In the genomic region with DNA sequence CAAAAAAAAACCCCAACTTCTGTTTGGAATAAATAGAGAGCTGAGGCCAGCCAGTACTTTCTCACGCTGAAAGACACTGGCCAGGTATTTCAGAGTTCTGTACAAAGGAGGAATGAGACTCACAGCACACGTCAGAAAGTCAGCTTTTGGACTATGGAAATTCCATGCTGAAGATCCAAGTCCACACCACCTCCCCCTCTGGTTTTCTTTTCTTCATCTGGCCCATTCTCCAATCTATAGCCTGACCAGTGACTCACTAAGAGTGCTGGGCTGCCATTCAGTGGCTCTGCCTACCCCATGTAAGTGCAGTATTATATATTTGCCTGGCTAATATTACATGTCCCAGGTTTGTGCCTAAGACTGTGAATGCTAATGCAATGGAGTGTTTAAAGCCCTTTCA, we compare ENCODE assay signal across 16 cellular contexts. TPM values are rescaled to one million over a fixed set of nuclear protein-coding genes. Genes with fewer than 3 reads are reported as not detected.
DNase-seq lines count a peak whose midpoint lies in the region; ATAC-seq, FAIRE-seq and TF ChIP-seq lines count a peak whose summit lies in the region.
"Had no signal": no experiment of that assay in that cellular context is flagged by ENCODE, and none has a peak within 500 bp of the region (broad histone marks: within the 10 kb centered on the region; RNA-seq: fewer than 3 reads in every experiment).

No MANE protein-coding gene starts in this region.

- H3K4me3 ChIP-seq in HepG2 (replicated peaks in 1 of 3; ENCODE audit: insufficient read depth in 1 of 3, low read depth in 2 of 3, low read length in 3 of 3) (no peak overlapping the region), right lobe of liver (no peak overlapping the region), gastroesophageal sphincter (no peak overlapping the region), osteoblast (ENCODE audit: insufficient read depth, low read length) (no peak overlapping the region), transverse colon (no peak overlapping the region)
- H3K4me3 ChIP-seq: BLaER1 treated with 17β-estradiol and CSF1 and Interleukin-3, amounts not matched to agents 10 nM and 100 nM; GM23338 had no signal

- TF ChIP-seq CTCF in HepG2 (CRISPR knock-in tag; IDR thresholded peaks at IDR 0.05), result no peak
- TF ChIP-seq CTCF in right lobe of liver (IDR thresholded peaks at IDR 0.05), result no peak
- no peak for TF ChIP-seq CTCF in gastroesophageal sphincter (IDR thresholded peaks at IDR 0.05)
- no peak for TF ChIP-seq CTCF in osteoblast (IDR thresholded peaks at IDR 0.05; ENCODE audit: extremely low read depth, low read depth, low read length)
- TF ChIP-seq CTCF in transverse colon (IDR thresholded peaks at IDR 0.05), result no peak

- in situ Hi-C loops in HepG2 (cut with HindIII; ENCODE audit: extremely low pct_ligation_motif_present, low pct_unique_long_range_greater_than_20kb), result no loop called here
- in situ Hi-C loops in transverse colon (cut with MboI; ENCODE audit: low pct_ligation_motif_present in 1 of 4, low pct_unique_long_range_greater_than_20kb in 1 of 4, low sequenced_read_pairs in 3 of 4), result no loop called here

- H4K20me1 ChIP-seq in HepG2 (ENCODE audit: insufficient read depth, low read length) (no peaks in the 10 kb centered on the region), osteoblast (ENCODE audit: insufficient read depth, low read length) (no peaks in the 10 kb centered on the region)
- H4K20me1 ChIP-seq: BLaER1 treated with 17β-estradiol and CSF1 and Interleukin-3, amounts not matched to agents 10 nM and 100 nM had no signal

- DNase-seq in HepG2 (ENCODE audit: low spot score) (no peak), right lobe of liver (no peak), osteoblast (ENCODE audit: insufficient read length, low spot score, missing footprints) (peak; percentile 83), transverse colon (no peak), activated T-cell treated with anti-CD3 and anti-CD28 coated beads for 4 hours (no peak)
- DNase-seq: ACHN; Calu3; CD4-positive, CD25-positive, alpha-beta regulatory T cell; DMS 273 treated with DMSO at 0.1 percent for 48 hours; H7; IMR-90 had no signal

- no peaks in the 10 kb centered on the region for H3K4me1 ChIP-seq in HepG2 (ENCODE audit: insufficient read depth, low read length)
- no peaks in the 10 kb centered on the region for H3K4me1 ChIP-seq in right lobe of liver
- peaks cover 17 to 95% (median 29%) of the 10 kb centered on the region in 3 donors for H3K4me1 ChIP-seq in gastroesophageal sphincter
- H3K4me1 ChIP-seq in osteoblast (ENCODE audit: insufficient read depth, low read length), result peaks cover 8% of the 10 kb centered on the region
- H3K4me1 ChIP-seq in transverse colon, result peaks cover 0 to 24% (median 16%) of the 10 kb centered on the region in 4 donors

- no peak for FAIRE-seq in HepG2 (lab: Jason Lieb, UNC)

- no TSS peak for BruUV-seq in HepG2 (replicated peaks; lab: Mats Ljungman, UMichigan)

- CTCF ChIA-PET in HepG2 (lab: Yijun Ruan, JAX; ENCODE audit: low intra/inter-chr PET ratio, low total read pairs), result no interaction called here

- H3K79me2 ChIP-seq in HepG2 (ENCODE audit: insufficient read depth, low read length), result no peaks in the 10 kb centered on the region
- H3K79me2 ChIP-seq in osteoblast (ENCODE audit: insufficient read depth, low read length), result no peaks in the 10 kb centered on the region

- H2AFZ ChIP-seq in HepG2 (ENCODE audit: low read length), result no peak overlapping the region
- H2AFZ ChIP-seq in osteoblast (ENCODE audit: low read length), result no peak overlapping the region
- H2AFZ ChIP-seq: GM23338 had no signal

- ATAC-seq in HepG2 (peak; percentile 44; the same call in 2 of the 3 replicates), right lobe of liver (no peak), gastroesophageal sphincter (no peak), HG03378 (IDR thresholded peaks at IDR 0.05; ENCODE audit: unreplicated experiment) (no peak)
- ATAC-seq: GM23338 had no signal

- TF ChIP-seq POLR2A in HepG2 (IDR thresholded peaks at IDR 0.05; ENCODE audit: insufficient read depth in 1 of 2, low read depth in 2 of 2, low read length in 2 of 2) (no peak), right lobe of liver (IDR thresholded peaks at IDR 0.05) (no peak), gastroesophageal sphincter (IDR thresholded peaks at IDR 0.05) (no peak), transverse colon (IDR thresholded peaks at IDR 0.05) (no peak)

- H3K27ac ChIP-seq in HepG2 (ENCODE audit: extremely low read length, insufficient read depth, low read length) (no peak overlapping the region), right lobe of liver (no peak overlapping the region), gastroesophageal sphincter (peak overlapping the region in 3 of 4 donors; percentile 17 to 97 (median 30)), osteoblast (ENCODE audit: low read depth, low read length) (no peak overlapping the region), transverse colon (peak overlapping the region in 1 of 4 donors; percentile 4)
- H3K27ac ChIP-seq: BLaER1 treated with 17β-estradiol and CSF1 and Interleukin-3, amounts not matched to agents 10 nM and 100 nM; HL-60 had no signal

- WGBS in HepG2 (ENCODE audit: low lambda C conversion rate), result 9% methylated on average over 2 of the region's 2 CpGs
- 62% methylated on average over 2 of the region's 2 CpGs for WGBS in right lobe of liver (ENCODE audit: insufficient coverage, low coverage, low lambda C conversion rate, missing lambda C conversion rate)
- WGBS in gastroesophageal sphincter (ENCODE audit: low coverage in 1 of 2), 2 donors, result 83% methylated on average over 1 to 2 of the region's 2 CpGs
- WGBS in transverse colon (ENCODE audit: low coverage in 1 of 2), 2 donors, result 69 to 71% methylated on average over 2 of the region's 2 CpGs

- TF ChIP-seq EP300 in HepG2 (IDR thresholded peaks at IDR 0.05; ENCODE audit: low read depth in 2 of 2, low read length in 2 of 2) (no peak), HepG2 (CRISPR knock-in tag; IDR thresholded peaks at IDR 0.05; ENCODE audit: borderline replicate concordance) (no peak), gastroesophageal sphincter (IDR thresholded peaks at IDR 0.05) (no peak), transverse colon (IDR thresholded peaks at IDR 0.05; ENCODE audit: low read depth) (no peak)

- H3K9me3 ChIP-seq in HepG2 (ENCODE audit: low read length), result no peaks in the 10 kb centered on the region
- H3K9me3 ChIP-seq in right lobe of liver, result no peaks in the 10 kb centered on the region
- no peaks in the 10 kb centered on the region for H3K9me3 ChIP-seq in gastroesophageal sphincter
- no peaks in the 10 kb centered on the region for H3K9me3 ChIP-seq in osteoblast (ENCODE audit: low read depth, low read length)
- H3K9me3 ChIP-seq in transverse colon, result no peaks in the 10 kb centered on the region
- H3K9me3 ChIP-seq: BLaER1 treated with 17β-estradiol and CSF1 and Interleukin-3, amounts not matched to agents 10 nM and 100 nM had no signal

- H3K36me3 ChIP-seq in HepG2 (replicated peaks in 1 of 2; ENCODE audit: control insufficient read depth in 1 of 2, insufficient read depth in 2 of 2, low read length in 2 of 2), result no peaks in the 10 kb centered on the region
- H3K36me3 ChIP-seq in right lobe of liver, result no peaks in the 10 kb centered on the region
- peaks cover 0 to 35% of the 10 kb centered on the region in 2 donors for H3K36me3 ChIP-seq in gastroesophageal sphincter
- H3K36me3 ChIP-seq in osteoblast (ENCODE audit: insufficient read depth, low read length), result no peaks in the 10 kb centered on the region
- no peaks in the 10 kb centered on the region for H3K36me3 ChIP-seq in transverse colon
- H3K36me3 ChIP-seq: BLaER1 treated with 17β-estradiol and CSF1 and Interleukin-3, amounts not matched to agents 10 nM and 100 nM had no signal

- POLR2A ChIA-PET in HepG2 (lab: Yijun Ruan, JAX), result no interaction called here

- H3K4me2 ChIP-seq in HepG2 (ENCODE audit: low read depth, low read length) (no peak overlapping the region), osteoblast (ENCODE audit: insufficient read depth, low read length) (no peak overlapping the region)
- H3K4me2 ChIP-seq: GM23338 had no signal

- H3K9ac ChIP-seq in HepG2 (ENCODE audit: insufficient read depth, low read depth, low read length), result no peak overlapping the region
- H3K9ac ChIP-seq: BLaER1 treated with 17β-estradiol and CSF1 and Interleukin-3, amounts not matched to agents 10 nM and 100 nM had no signal

- intact Hi-C loops in HepG2 (cut with micrococcal nuclease; ENCODE audit: unreplicated experiment) (no loop called here), right lobe of liver (cut with DNase I) (no loop called here), transverse colon (cut with DNase I; ENCODE audit: low total_unique reads) (no loop called here)

- peaks cover 0 to 23% of the 10 kb centered on the region in 2 experiments; a peak in 2 of 5 replicates for H3K27me3 ChIP-seq in HepG2 (ENCODE audit: control insufficient read depth in 1 of 2, insufficient read depth in 2 of 2, low read length in 2 of 2)
- no peaks in the 10 kb centered on the region for H3K27me3 ChIP-seq in right lobe of liver
- H3K27me3 ChIP-seq in gastroesophageal sphincter, result no peaks in the 10 kb centered on the region
- no peaks in the 10 kb centered on the region for H3K27me3 ChIP-seq in osteoblast (ENCODE audit: insufficient read depth, low read length)
- H3K27me3 ChIP-seq in transverse colon, result no peaks in the 10 kb centered on the region
- H3K27me3 ChIP-seq: BLaER1 treated with 17β-estradiol and CSF1 and Interleukin-3, amounts not matched to agents 10 nM and 100 nM had no signal

- TF ChIP-seq RAD21 in HepG2 (CRISPR knock-in tag; IDR thresholded peaks at IDR 0.05), result no peak

RNA-seq across cellular contexts. Expression of gene BOC, which starts 13.9 kb away (rescaled TPM):
- not detected in 2 replicates for total RNA-seq in HepG2 (2016; rRNA removed; fragmentation: Illumina TruSeq; extraction: Trizol)
- total RNA-seq in HepG2 (2016; cell fraction: cytosol; rRNA removed; fragmentation: Illumina TruSeq; extraction: Trizol; ENCODE audit: low read depth), result not detected in 2 replicates
- total RNA-seq in HepG2 (2016; cell fraction: insoluble cytoplasmic fraction; rRNA removed; fragmentation: Illumina TruSeq; extraction: Trizol), result not detected in 2 replicates
- not detected in 2 replicates for total RNA-seq in HepG2 (2016; cell fraction: membrane; rRNA removed; fragmentation: Illumina TruSeq; extraction: Trizol)
- total RNA-seq in HepG2 (2016; cell fraction: nucleus; rRNA removed; fragmentation: Illumina TruSeq; extraction: Trizol), result not detected in 2 replicates
- 0.04 TPM in 1 of 2 replicates, not detected in the other for polyA plus RNA-seq in HepG2 (2011; rRNA removed)
- polyA plus RNA-seq in HepG2 (2011; cell fraction: cytosol; rRNA removed), result 0.08 TPM in 1 of 2 replicates, not detected in the other
- polyA plus RNA-seq in HepG2 (2011; cell fraction: nucleus; rRNA removed), result 0.03 and 0.05 TPM in 2 replicates
- polyA plus RNA-seq in HepG2 (2012), result not detected in 2 replicates
- not detected in 2 replicates for polyA plus RNA-seq in HepG2 (2016; cell fraction: cytosol; fragmentation: Illumina TruSeq; extraction: Trizol; ENCODE audit: low read depth)
- polyA plus RNA-seq in HepG2 (2016; cell fraction: insoluble cytoplasmic fraction; fragmentation: Illumina TruSeq; extraction: Trizol; ENCODE audit: low read depth), result not detected in 2 replicates
- not detected in 2 replicates for polyA plus RNA-seq in HepG2 (2016; cell fraction: membrane; fragmentation: Illumina TruSeq; extraction: Trizol; ENCODE audit: low read depth)
- not detected in 2 replicates for polyA plus RNA-seq in HepG2 (2016; cell fraction: nucleus; fragmentation: Illumina TruSeq; extraction: Trizol; ENCODE audit: insufficient read depth, low read depth)
- 0.30 TPM in 1 of 2 replicates, not detected in the other for polyA minus RNA-seq in HepG2 (2011; rRNA and poly(A)+ RNA removed; ENCODE audit: low replicate concordance)
- not detected in 2 replicates for polyA minus RNA-seq in HepG2 (2011; cell fraction: cytosol; rRNA and poly(A)+ RNA removed)
- polyA minus RNA-seq in HepG2 (2011; cell fraction: nucleus; rRNA and poly(A)+ RNA removed), result 0.39 TPM in 1 of 2 replicates, not detected in the other
- total RNA-seq in right lobe of liver, result under 1 TPM; 0.22 to 0.86 (median 0.49) TPM
- total RNA-seq in gastroesophageal sphincter, result 100 to 1,000 TPM in 1 of 4 donors, 10 to 100 TPM in 3; 41.5 to 130 (median 73.9) TPM
- 22.8 and 29.2 TPM in 2 replicates for total RNA-seq in osteoblast
- 10 to 100 TPM; 15.2 to 77.4 (median 45.4) TPM for total RNA-seq in transverse colon
- total RNA-seq: CD4-positive, CD25-positive, alpha-beta regulatory T cell had no signal
- polyA plus RNA-seq: CD4-positive, CD25-positive, alpha-beta regulatory T cell had no signal

Comparison
In these comparisons a context has a peak if more than half of its experiments do, and no peak if none do; other contexts are left out.
1. H3K27ac ChIP-seq: peak in gastroesophageal sphincter (3 of 4); none in HepG2 (single experiment), right lobe of liver (0 of 3) and osteoblast (single experiment).
2. RNA of gene BOC, which starts 13.9 kb away (total RNA-seq): 41.5 to 130 TPM in gastroesophageal sphincter, 15.2 to 77.4 TPM in transverse colon and 22.8 to 29.2 TPM in osteoblast; 0.22 to 0.86 TPM in right lobe of liver and not detected in HepG2; every median in the first group is over 4 times any median in the second.